ENCODE assay signal across 8 cellular contexts in the genomic region with DNA sequence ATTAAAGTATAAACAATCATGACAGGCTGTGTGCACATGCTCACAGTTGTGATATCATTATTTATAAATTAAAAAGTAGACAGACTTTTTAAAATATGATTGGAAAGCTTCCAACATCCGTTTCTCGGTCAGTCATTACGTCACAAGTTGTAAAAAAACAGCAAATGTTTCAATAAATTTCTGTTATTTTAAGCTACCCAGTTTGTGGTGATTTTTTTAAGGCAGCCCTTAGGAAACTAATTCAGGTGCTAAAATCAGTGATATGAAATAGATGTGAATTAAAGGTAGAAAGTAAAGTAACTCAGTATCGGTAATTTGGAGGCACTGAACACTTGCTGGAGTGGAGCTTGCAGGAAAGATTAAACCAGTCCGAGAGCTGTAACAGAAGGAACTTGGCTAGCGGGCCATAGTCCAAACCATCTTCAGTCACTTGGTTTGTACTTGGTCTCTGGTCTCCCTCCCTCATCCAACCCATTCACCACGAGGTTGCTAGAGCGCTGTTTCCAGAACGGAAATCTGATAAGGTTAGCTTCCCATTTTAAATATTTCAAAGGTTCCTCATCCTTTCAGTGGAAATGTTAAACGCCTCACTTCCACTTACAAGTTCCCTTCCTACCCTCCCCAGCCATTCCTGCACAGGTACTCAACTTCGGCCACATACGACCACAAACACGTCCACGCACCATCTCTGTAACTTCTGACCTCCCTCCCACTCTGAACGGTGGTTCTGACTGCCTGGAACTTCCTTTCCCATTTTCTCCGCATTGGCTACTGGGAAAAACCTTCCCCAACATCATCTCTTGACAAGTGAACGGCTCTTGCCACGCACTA. TPM values are rescaled to one million over a fixed set of nuclear protein-coding genes. Genes with fewer than 3 reads are reported as not detected.
DNase-seq lines count a peak whose midpoint lies in the region; ATAC-seq and TF ChIP-seq lines count a peak whose summit lies in the region.

No MANE protein-coding gene starts in this region.

- H3K4me1 ChIP-seq in SJCRH30 = peaks cover 14% of the 10 kb centered on the region

- peaks cover 41% of the 10 kb centered on the region for H3K36me3 ChIP-seq in SJCRH30

- DNase-seq in AG04450 (ENCODE audit: low read depth, low spot score) = no peak
- peak; percentile 11 to 51 for DNase-seq in SJCRH30
- DNase-seq in central memory CD4-positive, alpha-beta T cell = peak; percentile 50
- DNase-seq in kidney tubule cell (ENCODE audit: low spot score) = peak; percentile 55
- DNase-seq in stimulated activated CD8-positive, alpha-beta memory T cell treated with anti-CD3 and anti-CD28 coated beads, Interleukin-4, amount 100 ng/mL, for 48 hours = peak; percentile 41

- H3K27ac ChIP-seq in AG04450 (ENCODE audit: low read depth, low read length) (peak overlapping the region; percentile 94), SJCRH30 (peak overlapping the region; percentile 75)

- H3K4me3 ChIP-seq in AG04450 (ENCODE audit: low read depth, low read length) (peak overlapping the region; percentile 96), SJCRH30 (peak overlapping the region; percentile 73)

- H3K9me3 ChIP-seq in AG04450 (ENCODE audit: control insufficient read depth, insufficient read depth, low read length) (no peaks in the 10 kb centered on the region), SJCRH30 (replicated peaks) (no peaks in the 10 kb centered on the region)

- ATAC-seq in GM18498 (IDR thresholded peaks at IDR 0.05; ENCODE audit: unreplicated experiment) (peak; percentile 16), HG03045 (IDR thresholded peaks at IDR 0.05; ENCODE audit: unreplicated experiment) (peak; percentile 9), GM19397 (IDR thresholded peaks at IDR 0.05; ENCODE audit: unreplicated experiment) (no peak)

- H3K27me3 ChIP-seq in AG04450 (ENCODE audit: control insufficient read depth, insufficient read depth, low read length) (no peaks in the 10 kb centered on the region), SJCRH30 (no peaks in the 10 kb centered on the region)

- CTCF ChIA-PET in AG04450 (lab: Charles Lee) = interaction anchor here (0.8 to 4.0 kb wide), 5 partner anchors 12 to 443 kb away, joined by 3 to 31 read pairs (median 4); no protein-coding TSS in a partner anchor

- POLR2A ChIA-PET in AG04450 (lab: Yijun Ruan, JAX) = interaction anchor here (2.2 kb wide), 1 partner anchor 12 kb away, joined by 8 read pairs; no protein-coding TSS in a partner anchor

- TF ChIP-seq CTCF in AG04450 (IDR thresholded peaks at IDR 0.05; ENCODE audit: low read depth, low read length) = no peak

RNA-seq across cellular contexts. Expression of a gene that starts 0.9 kb away (rescaled TPM):
- 41.4 and 53.8 TPM in 2 replicates for polyA plus RNA-seq in AG04450 (2011; rRNA removed)
- polyA minus RNA-seq in AG04450 (2011; rRNA and poly(A)+ RNA removed) = 64.7 and 80.1 TPM in 2 replicates
- total RNA-seq in SJCRH30 (2014; rRNA removed; shearing (Covaris generic)) = 87.7 and 99.2 TPM in 2 replicates
